28 cellular contexts compared by ENCODE assay signal in genomic region chr15:38370079-38370478, GRCh38.
"Had no signal": no experiment of that assay in that cellular context is flagged by ENCODE, and none has a peak within 500 bp of the region (broad histone marks: within the 10 kb centered on the region; RNA-seq: fewer than 3 reads in every experiment).

No MANE protein-coding gene starts in this region.

- H3K27ac Mint-ChIP-seq: dendritic cell treated with granulocyte-macrophage colony-stimulating factor and Interleukin-4, amounts not matched to agents 40 ng/mL and 50 ng/mL, for 4 days; endodermal cell; memory B cell; mesothelial cell of epicardium; naive B cell; natural killer cell treated with Interleukin-12 subunit alpha and Interleukin-12 subunit beta and Interleukin-15 and Interleukin-18, amount 100 ng/mL, for 72 hours; stimulated activated naive B cell treated with anti-CD40 and anti-IgM and Interleukin-4, amounts not matched to agents 10 μg/mL and 1 μg/mL and 100 μg/mL, for 72 hours; stimulated activated naive CD8-positive, alpha-beta T cell treated with anti-CD3 and anti-CD28 coated beads, Interleukin-15, Interleukin-2, amounts not matched to agents 100 ng/mL and 50 ng/mL, for 24 hours had no signal

- H3K79me2 ChIP-seq: hepatocyte had no signal

- H3K9me3 Mint-ChIP-seq: dendritic cell treated with granulocyte-macrophage colony-stimulating factor and Interleukin-4, amounts not matched to agents 40 ng/mL and 50 ng/mL, for 4 days; endodermal cell; memory B cell; mesothelial cell of epicardium; natural killer cell treated with Interleukin-12 subunit alpha and Interleukin-12 subunit beta and Interleukin-15 and Interleukin-18, amount 100 ng/mL, for 72 hours; stimulated activated naive CD8-positive, alpha-beta T cell treated with anti-CD3 and anti-CD28 coated beads, Interleukin-15, Interleukin-2, amounts not matched to agents 100 ng/mL and 50 ng/mL, for 24 hours had no signal

- H3K36me3 ChIP-seq: colonic mucosa, neutrophil, prostate gland, sigmoid colon, spleen, thyroid gland, vagina had no signal

- FAIRE-seq: kidney had no signal

- H2AFZ ChIP-seq: hepatocyte had no signal

- H3K4me1 Mint-ChIP-seq: memory B cell; mesothelial cell of epicardium; naive B cell; stimulated activated naive B cell treated with anti-CD40 and anti-IgM and Interleukin-4, amounts not matched to agents 10 μg/mL and 1 μg/mL and 100 μg/mL, for 72 hours had no signal

- H3K4me1 ChIP-seq: colonic mucosa, sigmoid colon, spleen had no signal

- H3K4me3 Mint-ChIP-seq: dendritic cell treated with granulocyte-macrophage colony-stimulating factor and Interleukin-4, amounts not matched to agents 40 ng/mL and 50 ng/mL, for 4 days; endodermal cell; memory B cell; mesothelial cell of epicardium; naive B cell; natural killer cell treated with Interleukin-12 subunit alpha and Interleukin-12 subunit beta and Interleukin-15 and Interleukin-18, amount 100 ng/mL, for 72 hours; neural crest cell; stimulated activated naive B cell treated with anti-CD40 and anti-IgM and Interleukin-4, amounts not matched to agents 10 μg/mL and 1 μg/mL and 100 μg/mL, for 72 hours; stimulated activated naive CD8-positive, alpha-beta T cell treated with anti-CD3 and anti-CD28 coated beads, Interleukin-15, Interleukin-2, amounts not matched to agents 100 ng/mL and 50 ng/mL, for 24 hours had no signal

- H3K36me3 Mint-ChIP-seq: memory B cell; mesothelial cell of epicardium; naive B cell; natural killer cell treated with Interleukin-12 subunit alpha and Interleukin-12 subunit beta and Interleukin-15 and Interleukin-18, amount 100 ng/mL, for 72 hours; stimulated activated naive B cell treated with anti-CD40 and anti-IgM and Interleukin-4, amounts not matched to agents 10 μg/mL and 1 μg/mL and 100 μg/mL, for 72 hours had no signal

- H3K9me3 ChIP-seq: colonic mucosa, mucosa of descending colon, neutrophil, prostate gland, sigmoid colon, spleen, thyroid gland, vagina had no signal

- H3K4me3 ChIP-seq: colonic mucosa, hepatocyte, lung, mucosa of descending colon, prostate gland, sigmoid colon, skin epidermis, spleen, thyroid gland, vagina had no signal

- DNase-seq: colonic mucosa; effector CD8-positive, alpha-beta T cell; endodermal cell; head of caudate nucleus; kidney; mucosa of descending colon; naive B cell; right cardiac atrium; sigmoid colon; spleen; stimulated activated naive B cell treated with anti-CD40 and anti-IgM and Interleukin-4, amounts not matched to agents 10 μg/mL and 1 μg/mL and 100 μg/mL, for 72 hours; thyroid gland; trophoblast cell had no signal

- ATAC-seq: esophagus mucosa; left lobe of liver; mucosa of descending colon; natural killer cell treated with Interleukin-12 subunit alpha and Interleukin-12 subunit beta and Interleukin-15 and Interleukin-18, amount 100 ng/mL, for 72 hours; right cardiac atrium; stimulated activated naive B cell treated with anti-CD40 and anti-IgM and Interleukin-4, amounts not matched to agents 10 μg/mL and 1 μg/mL and 100 μg/mL, for 72 hours had no signal

- H3K27me3 ChIP-seq: colonic mucosa, hepatocyte, neutrophil, sigmoid colon, thyroid gland, vagina had no signal

- H3K27ac ChIP-seq: colonic mucosa, epithelial cell of prostate, hepatocyte, neutrophil, prostate gland, sigmoid colon, skin epidermis, spleen, thyroid gland had no signal

- H3K4me2 ChIP-seq: hepatocyte had no signal
